In the genomic region with DNA sequence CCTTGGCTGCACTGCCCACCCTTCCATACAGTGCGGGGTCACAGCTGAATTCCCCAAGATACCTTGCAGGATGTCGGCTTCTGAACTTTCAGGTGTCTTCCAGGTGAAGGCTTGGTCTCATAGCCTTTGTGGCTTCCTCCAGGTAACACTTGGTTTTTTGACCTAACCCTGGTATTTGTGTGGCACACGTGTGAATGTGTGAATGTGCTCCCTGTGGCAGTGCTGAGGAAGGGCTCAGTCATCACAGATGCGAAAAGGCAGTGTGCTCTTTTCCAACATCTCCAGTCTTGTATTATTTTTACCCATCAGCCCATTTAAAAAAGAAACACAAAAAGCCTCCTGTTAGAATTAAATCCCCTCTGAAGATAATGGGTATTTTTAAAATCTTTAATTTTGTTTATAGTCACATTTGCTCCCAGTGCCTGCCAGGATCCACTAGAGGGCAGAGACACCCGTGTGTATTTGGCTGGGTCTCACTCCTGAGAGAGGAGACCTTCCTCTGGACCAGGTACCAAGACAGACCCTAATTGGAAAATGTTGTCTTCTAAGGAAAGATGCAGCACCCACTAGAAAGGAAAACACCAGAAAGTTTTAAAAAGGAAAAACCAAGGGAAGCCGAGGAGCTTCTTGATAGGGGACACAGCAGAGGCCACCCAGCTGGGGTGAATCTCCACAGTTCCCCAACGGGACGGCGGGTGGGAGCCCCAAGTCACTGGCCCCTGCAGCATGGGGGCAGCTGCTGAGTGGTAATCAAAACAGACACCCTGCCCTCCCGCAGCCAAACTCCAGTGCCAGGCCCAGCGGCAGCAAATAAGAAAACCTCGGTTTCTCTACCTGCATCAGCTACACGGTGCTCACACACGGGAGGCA, we compare ENCODE assay signal across 9 cellular contexts. TPM values are rescaled to one million over a fixed set of nuclear protein-coding genes. Genes with fewer than 3 reads are reported as not detected.
A peak's percentile ranks its signal among the peaks of the same experiment; 100 is the strongest.
DNase-seq lines count a peak whose midpoint lies in the region; ATAC-seq and TF ChIP-seq lines count a peak whose summit lies in the region.
"Had no signal": no experiment of that assay in that cellular context is flagged by ENCODE, and none has a peak within 500 bp of the region (broad histone marks: within the 10 kb centered on the region; RNA-seq: fewer than 3 reads in every experiment).

No MANE protein-coding gene starts in this region.

- no peaks in the 10 kb centered on the region for H3F3A ChIP-seq in neural cell (ENCODE audit: insufficient read depth, low read length, poor library complexity, severe bottlenecking)

- peak; percentile 23 for DNase-seq in Caki2 (ENCODE audit: low read depth)
- peak; percentile 54 for DNase-seq in Karpas-422
- DNase-seq in colonic mucosa = no peak
- no peak for DNase-seq in sciatic nerve (ENCODE audit: low spot score)
- no peak for DNase-seq in AML-193 (lab: John Stamatoyannopoulos, UW)
- DNase-seq in NCI-H774 (lab: John Stamatoyannopoulos, UW) = no peak
- DNase-seq in GF-D8 (lab: John Stamatoyannopoulos, UW) = no peak
- DNase-seq: left cardiac atrium had no signal

- H3K36me3 ChIP-seq in Karpas-422 (ENCODE audit: insufficient read depth, low read length) (no peaks in the 10 kb centered on the region), colonic mucosa (no peaks in the 10 kb centered on the region), neural cell (ENCODE audit: insufficient read depth, low read length) (no peaks in the 10 kb centered on the region)

- TF ChIP-seq CTCF in colonic mucosa (IDR thresholded peaks at IDR 0.05) (peak; percentile 45), neural cell (IDR thresholded peaks at IDR 0.05; ENCODE audit: poor library complexity, severe bottlenecking) (peak; percentile 70)

- H3K27me3 ChIP-seq in Karpas-422 (ENCODE audit: low read length) (no peaks in the 10 kb centered on the region), colonic mucosa (no peaks in the 10 kb centered on the region), neural cell (ENCODE audit: insufficient read depth, low read depth, low read length) (no peaks in the 10 kb centered on the region)

- in situ Hi-C loops in Caki2 (cut with HindIII; ENCODE audit: low pct_unique_long_range_greater_than_20kb, low sequenced_read_pairs) = no loop called here

- H3K9me2 ChIP-seq in Karpas-422 (replicated peaks; ENCODE audit: insufficient read depth, low read length) (no peaks in the 10 kb centered on the region), neural cell (ENCODE audit: insufficient read depth, low read length) (no peaks in the 10 kb centered on the region)

- no peak overlapping the region for H3K4me2 ChIP-seq in Karpas-422 (ENCODE audit: low read depth, low read length, poor library complexity, severe bottlenecking)
- no peak overlapping the region for H3K4me2 ChIP-seq in neural cell (ENCODE audit: low read length)

- no peak overlapping the region for H3K4me3 ChIP-seq in Karpas-422 (ENCODE audit: low read length)
- no peak overlapping the region for H3K4me3 ChIP-seq in colonic mucosa
- H3K4me3 ChIP-seq in neural cell (ENCODE audit: low read length) = no peak overlapping the region

- ATAC-seq in sciatic nerve = no peak

- H3K9ac ChIP-seq in Karpas-422 (ENCODE audit: low read length) = no peak overlapping the region
- H3K9ac ChIP-seq in colonic mucosa (ENCODE audit: low read depth in 2 of 2, low read length in 2 of 2) = peak overlapping the region in 1 of 2 donors; percentile 58
- no peak overlapping the region for H3K9ac ChIP-seq in neural cell (ENCODE audit: low read length)

- no peak for TF ChIP-seq EP300 in neural cell (conservative IDR thresholded peaks at IDR 0.05; ENCODE audit: poor library complexity, severe bottlenecking)

- intact Hi-C loops in colonic mucosa (cut with DNase I) (no loop called here), sciatic nerve (cut with DNase I) (no loop called here)

- H3K4me1 ChIP-seq in Karpas-422 (ENCODE audit: low read length) (no peaks in the 10 kb centered on the region), colonic mucosa (peaks cover 6% of the 10 kb centered on the region)

- no peak overlapping the region for H3K27ac ChIP-seq in Karpas-422 (ENCODE audit: low read length)
- peak overlapping the region; percentile 52 for H3K27ac ChIP-seq in colonic mucosa
- H3K27ac ChIP-seq in neural cell (ENCODE audit: low read length) = no peak overlapping the region

- no peaks in the 10 kb centered on the region for H3K9me3 ChIP-seq in Karpas-422 (ENCODE audit: low read length)
- no peaks in the 10 kb centered on the region for H3K9me3 ChIP-seq in colonic mucosa
- no peaks in the 10 kb centered on the region for H3K9me3 ChIP-seq in neural cell (ENCODE audit: low read length)

- peak; percentile 73 for TF ChIP-seq RAD21 in neural cell (conservative IDR thresholded peaks at IDR 0.05)

- H3K79me2 ChIP-seq in Karpas-422 (ENCODE audit: low read length) (no peaks in the 10 kb centered on the region), neural cell (replicated peaks; ENCODE audit: insufficient read depth, low read length) (no peaks in the 10 kb centered on the region)

- H2AFZ ChIP-seq in Karpas-422 (ENCODE audit: low read length) = no peak overlapping the region
- H2AFZ ChIP-seq in neural cell (ENCODE audit: low read depth, low read length) = no peak overlapping the region

- H4K20me1 ChIP-seq in Karpas-422 (ENCODE audit: insufficient read depth, low read depth, low read length) = no peaks in the 10 kb centered on the region
- H4K20me1 ChIP-seq in neural cell (ENCODE audit: insufficient read depth) = no peaks in the 10 kb centered on the region

TF ChIP-seq in neural cell, 6 proteins besides CTCF, POLR2A, EP300 and RAD21:
- TF ChIP-seq EZH2 (IDR thresholded peaks at IDR 0.05; ENCODE audit: borderline replicate concordance, insufficient read depth, low read length, poor library complexity, severe bottlenecking) = no peak
- no peak for TF ChIP-seq POLR2AphosphoS5 (IDR thresholded peaks at IDR 0.05)
- TF ChIP-seq SMC3 (conservative IDR thresholded peaks at IDR 0.05; ENCODE audit: poor library complexity) = peak; percentile 82

RNA-seq across cellular contexts. Expression of gene FAM110C, which starts 27.7 kb away (rescaled TPM):
- 4.3 and 7.7 TPM in 2 replicates for total RNA-seq in Caki2 (2014; rRNA removed; shearing (Covaris generic); ENCODE audit: low replicate concordance)
- not detected in 2 replicates for total RNA-seq in Karpas-422 (2014; rRNA removed; shearing (Covaris generic); ENCODE audit: low replicate concordance)
- total RNA-seq in colonic mucosa = 10 to 100 TPM; 20.1 to 24.6 TPM
- 0.10 and 0.21 TPM in 2 replicates for polyA plus RNA-seq in neural cell
- not detected in 2 replicates for polyA minus RNA-seq in neural cell
- total RNA-seq in sciatic nerve = 0.58 TPM

Comparison
In these comparisons a context has a peak if more than half of its experiments do, and no peak if none do; other contexts are left out.
1. DNase-seq: peak in Caki2 (single experiment) and Karpas-422 (single experiment); none in colonic mucosa (single experiment), sciatic nerve (single experiment), AML-193 (0 of 2), NCI-H774 (single experiment) and GF-D8 (single experiment).